In the genomic region with DNA sequence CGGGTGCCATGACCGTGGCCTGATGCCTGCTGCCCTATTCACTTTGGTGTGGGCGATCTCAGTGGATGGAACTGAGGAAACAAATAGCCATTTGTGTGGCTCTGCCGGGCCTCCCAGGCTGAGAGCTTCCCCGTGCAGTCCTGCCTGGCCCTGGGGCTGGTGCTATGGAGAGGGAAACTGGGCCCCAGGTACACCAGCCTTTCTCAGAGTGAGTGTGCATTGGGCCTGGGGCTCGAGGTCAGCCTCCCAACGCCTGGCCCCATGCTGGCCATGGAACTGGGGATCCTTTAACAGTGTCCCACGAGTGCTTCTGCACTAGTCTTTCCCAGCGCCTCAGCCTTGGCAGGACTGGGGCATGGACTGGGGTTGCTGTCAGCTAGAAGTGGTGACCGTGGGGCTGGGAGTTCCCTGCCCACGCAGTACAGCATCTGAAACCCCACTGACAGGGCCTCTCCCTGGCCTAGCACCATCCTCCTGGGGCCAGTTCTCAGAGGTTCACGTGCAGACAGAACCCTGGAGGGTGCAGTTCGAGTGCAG, we compare ENCODE assay signal across 12 cellular contexts. TPM values are rescaled to one million over a fixed set of nuclear protein-coding genes. Genes with fewer than 3 reads are reported as not detected.
DNase-seq lines count a peak whose midpoint lies in the region; FAIRE-seq and TF ChIP-seq lines count a peak whose summit lies in the region.
"Had no signal": no experiment of that assay in that cellular context is flagged by ENCODE, and none has a peak within 500 bp of the region (broad histone marks: within the 10 kb centered on the region; RNA-seq: fewer than 3 reads in every experiment).

No MANE protein-coding gene starts in this region.

- H3K9me3 Mint-ChIP-seq in glutamatergic neuron (ENCODE audit: unreplicated experiment): peaks cover 6% of the 10 kb centered on the region
- H3K9me3 Mint-ChIP-seq: nephron progenitor cell had no signal

- H3K4me3 Mint-ChIP-seq in glutamatergic neuron (ENCODE audit: unreplicated experiment): no peak overlapping the region
- H3K4me3 Mint-ChIP-seq: nephron progenitor cell had no signal

- H3K27ac ChIP-seq in BLaER1 treated with 17β-estradiol and CSF1 and Interleukin-3, amounts not matched to agents 10 nM and 100 nM: no peak overlapping the region

- in situ Hi-C loops in GM13977 (cut with MboI; ENCODE audit: low pct_unique_long_range_greater_than_20kb, low sequenced_read_pairs, unreplicated experiment): no loop called here

- no peak overlapping the region for H3K4me3 ChIP-seq in BLaER1 treated with 17β-estradiol and CSF1 and Interleukin-3, amounts not matched to agents 10 nM and 100 nM
- H3K4me3 ChIP-seq: esophagus muscularis mucosa had no signal

- peak overlapping the region in 1 of 11 experiments; percentile 1; a peak in 1 of 22 replicates for H3K9ac ChIP-seq in BLaER1 treated with 17β-estradiol and CSF1 and Interleukin-3, amounts not matched to agents 10 nM and 100 nM

- H3K36me3 Mint-ChIP-seq in glutamatergic neuron (ENCODE audit: unreplicated experiment): no peaks in the 10 kb centered on the region

- peaks cover 2% of the 10 kb centered on the region for H3K4me1 Mint-ChIP-seq in glutamatergic neuron (ENCODE audit: low read depth, unreplicated experiment)

- peaks cover 7% of the 10 kb centered on the region for H3K27me3 Mint-ChIP-seq in glutamatergic neuron (ENCODE audit: unreplicated experiment)

- H3K4me2 ChIP-seq in BLaER1 treated with 17β-estradiol and CSF1 and Interleukin-3, amounts not matched to agents 10 nM and 100 nM: peak overlapping the region; percentile 6 to 97 (median 96); a peak in 17 of 22 replicates

- peaks cover 0 to 4% (median 0%) of the 10 kb centered on the region in 11 experiments; a peak in 1 of 22 replicates for H3K27me3 ChIP-seq in BLaER1 treated with 17β-estradiol and CSF1 and Interleukin-3, amounts not matched to agents 10 nM and 100 nM
- H3K27me3 ChIP-seq: esophagus muscularis mucosa had no signal

- H3K9me3 ChIP-seq in BLaER1 treated with 17β-estradiol and CSF1 and Interleukin-3, amounts not matched to agents 10 nM and 100 nM (replicated peaks in 1 of 11): no peaks in the 10 kb centered on the region
- H3K9me3 ChIP-seq: esophagus muscularis mucosa had no signal

- no peak for FAIRE-seq in H54 (lab: Jason Lieb, UNC)
- FAIRE-seq: H1 had no signal

- TF ChIP-seq CTCF in GM13977 (IDR thresholded peaks at IDR 0.05; ENCODE audit: extremely low read depth, insufficient read depth, missing control alignments) (no peak), glutamatergic neuron (IDR thresholded peaks at IDR 0.05; ENCODE audit: partially characterized antibody, unreplicated experiment) (no peak)

- intact Hi-C loops in posterior vena cava (cut with DNase I): no loop called here

- peaks cover 0 to 53% (median 20%) of the 10 kb centered on the region in 11 experiments; a peak in 17 of 22 replicates for H3K36me3 ChIP-seq in BLaER1 treated with 17β-estradiol and CSF1 and Interleukin-3, amounts not matched to agents 10 nM and 100 nM

- TF ChIP-seq POLR2A in H54 (IDR thresholded peaks at IDR 0.05; ENCODE audit: low read depth, low read length): no peak

- H3K4me1 ChIP-seq in BLaER1 treated with 17β-estradiol and CSF1 and Interleukin-3, amounts not matched to agents 10 nM and 100 nM: peaks cover 86 to 100% (median 96%) of the 10 kb centered on the region in 10 experiments

- no peak overlapping the region for H3K27ac Mint-ChIP-seq in glutamatergic neuron (ENCODE audit: unreplicated experiment)
- H3K27ac Mint-ChIP-seq: nephron progenitor cell had no signal

- H4K20me1 ChIP-seq in BLaER1 treated with 17β-estradiol and CSF1 and Interleukin-3, amounts not matched to agents 10 nM and 100 nM: peaks cover 0 to 79% (median 18%) of the 10 kb centered on the region in 11 experiments; a peak in 11 of 22 replicates

- DNase-seq in GM13977 (ENCODE audit: low spot score) (peak; percentile 17), glutamatergic neuron (peak; percentile 13), posterior vena cava (ENCODE audit: low spot score) (peak; percentile 72), RPMI8226 (no peak), NCI-H187 treated with DMSO at 0.1 percent for 48 hours (lab: John Stamatoyannopoulos, UW) (no peak), H54 (ENCODE audit: insufficient read length, low spot score) (no peak)
- DNase-seq: NCI-H1092, NCI-H446, nephron progenitor cell had no signal

RNA-seq across cellular contexts. Expression of gene PLEKHF1, which starts 10.5 kb away (rescaled TPM):
- total RNA-seq in glutamatergic neuron (ENCODE audit: unreplicated experiment): 0.96 TPM
- 10 to 100 TPM; 20.7 to 21.0 TPM for total RNA-seq in posterior vena cava

RNA-seq across cellular contexts. Expression of gene C19orf12, which starts 39.3 kb away (rescaled TPM):
- 66.7 TPM for total RNA-seq in glutamatergic neuron (ENCODE audit: unreplicated experiment)
- total RNA-seq in posterior vena cava: 10 to 100 TPM; 26.7 to 29.8 TPM

Comparison
In these comparisons a context has a peak if more than half of its experiments do, and no peak if none do; other contexts are left out.
1. DNase-seq: peak in GM13977 (single experiment), glutamatergic neuron (single experiment) and posterior vena cava (single experiment); none in RPMI8226 (single experiment), NCI-H187 treated with DMSO at 0.1 percent for 48 hours (single experiment) and H54 (single experiment).
2. RNA of gene PLEKHF1, which starts 10.5 kb away (total RNA-seq): 20.7 to 21.0 TPM in posterior vena cava; 0.96 TPM in glutamatergic neuron (single experiment); every median in the first group is over 10 times any median in the second.